In the genomic region with DNA sequence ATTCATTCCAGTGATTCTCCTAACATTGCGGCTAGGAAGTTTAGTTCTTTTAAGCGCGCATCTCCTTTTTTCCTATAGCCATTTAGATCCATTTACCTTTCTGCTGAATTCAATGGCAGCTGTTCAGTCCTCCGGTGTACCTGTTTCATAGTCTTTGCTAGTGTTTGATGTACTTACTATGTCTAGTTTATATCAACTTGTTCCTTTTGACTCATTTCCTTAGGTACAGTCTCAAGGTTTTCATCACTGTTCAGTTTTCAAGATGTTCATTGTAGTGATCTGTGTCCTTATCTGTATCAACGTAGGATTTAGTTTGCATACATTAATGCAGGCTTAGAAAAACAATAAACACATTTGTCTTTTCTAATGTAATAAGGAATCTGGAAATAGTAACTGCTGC, we compare ENCODE assay signal across 16 cellular contexts.
"Had no signal": no experiment of that assay in that cellular context is flagged by ENCODE, and none has a peak within 500 bp of the region (broad histone marks: within the 10 kb centered on the region; RNA-seq: fewer than 3 reads in every experiment).

No MANE protein-coding gene starts in this region.

- H3K36me3 Mint-ChIP-seq: brain had no signal

- H3K4me3 ChIP-seq: left lung, psoas muscle had no signal

- H3K27me3 Mint-ChIP-seq: brain; central memory CD8-positive, alpha-beta T cell; effector memory CD8-positive, alpha-beta T cell; memory B cell had no signal

- H3K9me3 Mint-ChIP-seq: central memory CD8-positive, alpha-beta T cell; effector memory CD8-positive, alpha-beta T cell; nephron progenitor cell had no signal

- H3K27ac ChIP-seq: left lung, psoas muscle, VCaP had no signal

- DNase-seq: activated CD4-positive, alpha-beta T cell treated with anti-CD3 and anti-CD28 coated beads, Interleukin-2, amount 50 U/mL, for 1 hour; activated CD8-positive, alpha-beta memory T cell treated with anti-CD3 and anti-CD28 coated beads, Interleukin-2, amount 50 U/mL, for 4 hours; activated gamma-delta T cell; amygdala; effector memory CD8-positive, alpha-beta T cell; left lung; nephron progenitor cell; psoas muscle; SHP77 treated with DMSO at 0.1 percent for 48 hours; stimulated activated CD4-positive, alpha-beta T cell treated with anti-CD3 and anti-CD28 coated beads, Interleukin-12 subunit alpha, Interleukin-12 subunit beta, amount 100 ng/mL, for 4 hours; stimulated activated CD4-positive, alpha-beta T cell treated with anti-CD3 and anti-CD28 coated beads, Interleukin-2, amount 100 ng/mL, for 48 hours; T1000 had no signal

- H3K9me3 ChIP-seq: left lung, psoas muscle had no signal

- ATAC-seq: effector memory CD8-positive, alpha-beta T cell; left lung; psoas muscle had no signal

- H3K36me3 ChIP-seq: left lung had no signal

- H3K27me3 ChIP-seq: left lung had no signal

- H3K27ac Mint-ChIP-seq: brain; effector memory CD8-positive, alpha-beta T cell; memory B cell; nephron progenitor cell had no signal

- H3K4me3 Mint-ChIP-seq: brain; central memory CD8-positive, alpha-beta T cell; effector memory CD8-positive, alpha-beta T cell; memory B cell; nephron progenitor cell had no signal

- H3K4me1 Mint-ChIP-seq: brain, nephron progenitor cell had no signal
